ENCODE assay signal across 35 cellular contexts in the genomic region with DNA sequence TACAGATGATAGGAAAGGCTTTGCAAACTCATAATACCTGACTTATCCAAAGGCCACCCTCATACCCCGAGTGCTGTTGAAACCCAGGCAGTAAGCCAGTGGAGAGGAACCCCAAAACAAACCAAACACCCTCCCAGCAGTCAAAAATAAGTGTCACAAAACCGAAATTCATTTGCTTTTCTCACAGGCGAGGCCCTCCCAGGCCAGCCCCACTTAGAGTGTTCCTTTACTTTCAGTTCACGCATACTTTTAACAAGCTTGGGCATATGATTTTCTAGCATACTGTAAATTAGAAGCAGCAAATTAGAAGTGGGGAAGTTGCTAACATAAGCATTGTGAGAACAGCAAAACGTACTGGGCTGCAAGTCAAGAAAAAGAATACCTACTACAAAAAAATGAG. TPM values are rescaled to one million over a fixed set of nuclear protein-coding genes. Genes with fewer than 3 reads are reported as not detected.
"Had no signal": no experiment of that assay in that cellular context is flagged by ENCODE, and none has a peak within 500 bp of the region (broad histone marks: within the 10 kb centered on the region; RNA-seq: fewer than 3 reads in every experiment).

No MANE protein-coding gene starts in this region.

- DNase-seq: effector CD8-positive, alpha-beta T cell; endodermal cell; foreskin fibroblast; gastrocnemius medialis; head of caudate nucleus; kidney; natural killer cell; occipital lobe; ovary; posterior cingulate gyrus; psoas muscle; right cardiac atrium; sigmoid colon; stimulated activated CD4-positive, alpha-beta T cell treated with anti-CD3 and anti-CD28 coated beads, Interleukin-2, amount 100 ng/mL, for 24 hours; stimulated activated CD4-positive, alpha-beta T cell treated with anti-CD3 and anti-CD28 coated beads, Interleukin-4, amount 100 ng/mL, for 24 hours; stimulated activated naive CD4-positive, alpha-beta T cell treated with Interleukin-2 at 50 U/mL for 16 hours; stomach; thyroid gland; trophoblast cell had no signal

- H3K79me2 ChIP-seq: hepatocyte had no signal

- ATAC-seq: esophagus mucosa; gastrocnemius medialis; left lobe of liver; natural killer cell; psoas muscle; right cardiac atrium; stimulated activated effector memory CD8-positive, alpha-beta T cell treated with anti-CD3 and anti-CD28 coated beads, Interleukin-12 subunit alpha, Interleukin-12 subunit beta, amount 100 ng/mL, for 72 hours had no signal

- H3K9me3 ChIP-seq: gastrocnemius medialis, ovary, psoas muscle, sigmoid colon, stomach, thyroid gland, vagina had no signal

- H3K27me3 ChIP-seq: gastrocnemius medialis, hepatocyte, ovary, sigmoid colon, stomach, thyroid gland, vagina had no signal

- H3K27ac ChIP-seq: epithelial cell of prostate, gastrocnemius medialis, hepatocyte, ovary, psoas muscle, sigmoid colon, stomach, thyroid gland, vagina had no signal

- H2AFZ ChIP-seq: hepatocyte had no signal

- H3K4me2 ChIP-seq: hepatocyte had no signal

- H3K36me3 ChIP-seq: gastrocnemius medialis, ovary, sigmoid colon, stomach, thyroid gland, vagina had no signal

- H3K4me1 ChIP-seq: psoas muscle, stomach, vagina had no signal

- H3K4me3 ChIP-seq: gastrocnemius medialis, hepatocyte, lung, ovary, psoas muscle, sigmoid colon, stomach, thyroid gland, vagina had no signal

RNA-seq across cellular contexts. Expression of gene AMELX, which starts 2.5 kb away (rescaled TPM):
- total RNA-seq: endodermal cell, esophagus mucosa, gastrocnemius medialis, glomerular endothelial cell, hepatocyte, kidney, left lobe of liver, liver, lung, mononuclear cell, natural killer cell, occipital lobe, ovary, psoas muscle, renal cortical epithelial cell, right cardiac atrium, sigmoid colon, skeletal muscle tissue, stomach, subcutaneous adipose tissue, temporal lobe, thyroid gland, ureter, vagina had no signal
- polyA plus RNA-seq: hepatocyte, liver, lung, neural cell, ovary, psoas muscle, right cardiac atrium, sigmoid colon, stomach had no signal
